ENCODE assay signal across 8 cellular contexts in genomic region chr1:226083303-226084101, GRCh38. TPM values are rescaled to one million over a fixed set of nuclear protein-coding genes. Genes with fewer than 3 reads are reported as not detected.
A peak's percentile ranks its signal among the peaks of the same experiment; 100 is the strongest.
DNase-seq lines count a peak whose midpoint lies in the region; ATAC-seq lines count a peak whose summit lies in the region.

No MANE protein-coding gene starts in this region.

- no peaks in the 10 kb centered on the region for H3K36me3 ChIP-seq in BLaER1 treated with 17β-estradiol and CSF1 and Interleukin-3, amounts not matched to agents 10 nM and 100 nM

- peaks cover 6% of the 10 kb centered on the region for H3K27me3 Mint-ChIP-seq in activated CD4-positive, alpha-beta memory T cell treated with anti-CD3 and anti-CD28 coated beads, Interleukin-2, amount 10 ng/mL, durations not matched to agents 7 days and 5 days
- no peaks in the 10 kb centered on the region for H3K27me3 Mint-ChIP-seq in memory B cell

- peak overlapping the region; percentile 93 for H3K4me3 Mint-ChIP-seq in activated CD4-positive, alpha-beta memory T cell treated with anti-CD3 and anti-CD28 coated beads, Interleukin-2, amount 10 ng/mL, durations not matched to agents 7 days and 5 days
- peak overlapping the region; percentile 93 for H3K4me3 Mint-ChIP-seq in memory B cell

- no peaks in the 10 kb centered on the region for H3K9me3 Mint-ChIP-seq in activated CD4-positive, alpha-beta memory T cell treated with anti-CD3 and anti-CD28 coated beads, Interleukin-2, amount 10 ng/mL, durations not matched to agents 7 days and 5 days
- H3K9me3 Mint-ChIP-seq in memory B cell = no peaks in the 10 kb centered on the region

- peak overlapping the region; percentile 57 to 82 (median 70) for H3K4me3 ChIP-seq in BLaER1 treated with 17β-estradiol and CSF1 and Interleukin-3, amounts not matched to agents 10 nM and 100 nM

- H3K4me2 ChIP-seq in BLaER1 treated with 17β-estradiol and CSF1 and Interleukin-3, amounts not matched to agents 10 nM and 100 nM = peak overlapping the region; percentile 77 to 99 (median 97)

- no peaks in the 10 kb centered on the region for H3K36me3 Mint-ChIP-seq in activated CD4-positive, alpha-beta memory T cell treated with anti-CD3 and anti-CD28 coated beads, Interleukin-2, amount 10 ng/mL, durations not matched to agents 7 days and 5 days (ENCODE audit: low read depth)
- no peaks in the 10 kb centered on the region for H3K36me3 Mint-ChIP-seq in memory B cell

- H3K4me1 ChIP-seq in BLaER1 treated with 17β-estradiol and CSF1 and Interleukin-3, amounts not matched to agents 10 nM and 100 nM = peaks cover 7 to 16% (median 14%) of the 10 kb centered on the region in 10 experiments; a peak in 17 of 20 replicates

- no peaks in the 10 kb centered on the region for H4K20me1 ChIP-seq in BLaER1 treated with 17β-estradiol and CSF1 and Interleukin-3, amounts not matched to agents 10 nM and 100 nM

- ATAC-seq in GM19043 (IDR thresholded peaks at IDR 0.05; ENCODE audit: low read depth, unreplicated experiment) (peak; percentile 91), HG03280 (IDR thresholded peaks at IDR 0.05; ENCODE audit: unreplicated experiment) (peak; percentile 87), memory B cell (ENCODE audit: low read depth) (peak; percentile 90)

- H3K27ac ChIP-seq in BLaER1 treated with 17β-estradiol and CSF1 and Interleukin-3, amounts not matched to agents 10 nM and 100 nM = peak overlapping the region in 10 of 11 experiments; percentile 32 to 81 (median 70); a peak in 19 of 22 replicates

- no peaks in the 10 kb centered on the region for H3K27me3 ChIP-seq in BLaER1 treated with 17β-estradiol and CSF1 and Interleukin-3, amounts not matched to agents 10 nM and 100 nM

- POLR2A ChIA-PET in activated CD4-positive, alpha-beta memory T cell treated with anti-CD3 and anti-CD28 coated beads, Interleukin-2, amount 10 ng/mL, durations not matched to agents 7 days and 5 days (lab: Charles Lee) = interaction anchor here (0.8 to 3.1 kb wide), 15 partner anchors 10 to 325 kb away, joined by 3 to 29 read pairs (median 8); partner anchors contain the start of genes H3-3A, PARP1, SDE2 and SRP9

- H3K9ac ChIP-seq in BLaER1 treated with 17β-estradiol and CSF1 and Interleukin-3, amounts not matched to agents 10 nM and 100 nM = peak overlapping the region; percentile 56 to 84 (median 78); a peak in 21 of 22 replicates

- DNase-seq in NCI-H748 (lab: John Stamatoyannopoulos, UW; ENCODE audit: unreplicated experiment) (peak; percentile 71), memory B cell (ENCODE audit: low spot score in 2 of 2) (peak; percentile 96 to 99)
- DNase-seq in activated CD4-positive, alpha-beta memory T cell treated with anti-CD3 and anti-CD28 coated beads, Interleukin-2, amount 10 ng/mL, durations not matched to agents 7 days and 5 days = peak; percentile 91
- DNase-seq in effector CD8-positive, alpha-beta T cell (lab: John Stamatoyannopoulos, UW) = peak; percentile 92
- peak; percentile 87 for DNase-seq in stimulated activated CD8-positive, alpha-beta memory T cell treated with anti-CD3 and anti-CD28 coated beads, Interleukin-12 subunit alpha, Interleukin-12 subunit beta, amount 100 ng/mL, for 4 hours (ENCODE audit: low read depth)

- H3K9me3 ChIP-seq in BLaER1 treated with 17β-estradiol and CSF1 and Interleukin-3, amounts not matched to agents 10 nM and 100 nM (replicated peaks in 1 of 11) = no peaks in the 10 kb centered on the region

- CTCF ChIA-PET in activated CD4-positive, alpha-beta memory T cell treated with anti-CD3 and anti-CD28 coated beads, Interleukin-2, amount 10 ng/mL, durations not matched to agents 7 days and 5 days (lab: Charles Lee) = interaction anchor here (0.8 to 4.3 kb wide), 12 partner anchors 11 to 96 kb away, joined by 3 to 37 read pairs (median 3); no protein-coding TSS in a partner anchor

- peaks cover 8% of the 10 kb centered on the region for H3K4me1 Mint-ChIP-seq in activated CD4-positive, alpha-beta memory T cell treated with anti-CD3 and anti-CD28 coated beads, Interleukin-2, amount 10 ng/mL, durations not matched to agents 7 days and 5 days
- H3K4me1 Mint-ChIP-seq in memory B cell = peaks cover 8% of the 10 kb centered on the region

- peak overlapping the region; percentile 54 for H3K27ac Mint-ChIP-seq in activated CD4-positive, alpha-beta memory T cell treated with anti-CD3 and anti-CD28 coated beads, Interleukin-2, amount 10 ng/mL, durations not matched to agents 7 days and 5 days
- peak overlapping the region; percentile 83 for H3K27ac Mint-ChIP-seq in memory B cell

RNA-seq across cellular contexts. Expression of gene H3-3A, which starts 21.0 kb away (rescaled TPM):
- 100 to 1,000 TPM; 480 to 486 TPM for total RNA-seq in activated CD4-positive, alpha-beta memory T cell treated with anti-CD3 and anti-CD28 coated beads, Interleukin-2, amount 10 ng/mL, durations not matched to agents 7 days and 5 days

Comparison
In these comparisons a context has a peak if more than half of its experiments do, and no peak if none do; other contexts are left out.
1. Peak in every context shown above with its lines: DNase-seq, ATAC-seq, H3K4me3 ChIP-seq and H3K27ac ChIP-seq.